ENCODE assay signal across 1 cellular context in genomic region chr11:2104524-2105440, GRCh38.
TF ChIP-seq lines count a peak whose summit lies in the region.

No MANE protein-coding gene starts in this region.

TF ChIP-seq in HepG2, 621 proteins besides CTCF, POLR2A, EP300 and RAD21:
- TF ChIP-seq HES4 (CRISPR knock-in tag; IDR thresholded peaks at IDR 0.05; ENCODE audit: borderline replicate concordance) (no peak), ZBTB10 (CRISPR knock-in tag; IDR thresholded peaks at IDR 0.05; ENCODE audit: borderline replicate concordance) (no peak), ZNF280D (CRISPR knock-in tag; IDR thresholded peaks at IDR 0.05) (no peak), MNT (IDR thresholded peaks at IDR 0.05) (peak; percentile 71; the same call in 1 of the 2 replicates)
